In the genomic region with DNA sequence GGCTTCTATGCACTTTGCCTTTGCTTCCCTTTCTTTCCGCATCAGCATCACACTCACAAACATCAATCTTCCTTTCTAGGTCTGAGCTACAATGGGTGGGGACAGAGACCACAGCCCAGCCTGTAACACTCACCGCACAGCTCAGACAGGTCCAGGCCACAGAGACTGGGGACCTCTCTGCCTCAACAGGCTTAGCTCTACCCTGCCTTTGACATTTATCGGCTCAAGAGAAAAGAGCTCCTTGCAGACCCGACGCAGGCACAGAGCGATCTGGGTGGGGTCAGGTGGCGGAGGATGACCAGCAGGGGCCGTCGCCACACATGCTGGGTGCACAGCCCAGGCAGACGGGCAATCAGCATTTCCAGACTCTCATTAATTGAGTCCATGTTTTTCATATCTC, we compare ENCODE assay signal across 16 cellular contexts.
"Had no signal": no experiment of that assay in that cellular context is flagged by ENCODE, and none has a peak within 500 bp of the region (broad histone marks: within the 10 kb centered on the region; RNA-seq: fewer than 3 reads in every experiment).

No MANE protein-coding gene starts in this region.

- H3K4me3 ChIP-seq: left ventricle myocardium inferior, ovary, right lobe of liver, skin epidermis, tibial artery had no signal

- ATAC-seq: activated CD4-positive, alpha-beta T cell treated with anti-CD3 and anti-CD28 coated beads for 36 hours; activated CD8-positive, alpha-beta T cell treated with anti-CD3 and anti-CD28 coated beads, Interleukin-2, amount 10 ng/mL, durations not matched to agents 7 days and 5 days; activated naive CD8-positive, alpha-beta T cell treated with anti-CD3 and anti-CD28 coated beads, Interleukin-2, amount 50 U/mL, for 24 hours; right lobe of liver; stimulated activated effector memory CD8-positive, alpha-beta T cell treated with anti-CD3 and anti-CD28 coated beads, Interleukin-12 subunit alpha, Interleukin-12 subunit beta, amount 100 ng/mL, for 72 hours; T-cell had no signal

- H3K36me3 ChIP-seq: left ventricle myocardium inferior, ovary, right lobe of liver, tibial artery had no signal

- DNase-seq: activated CD4-positive, alpha-beta T cell treated with anti-CD3 and anti-CD28 coated beads for 36 hours; activated CD4-positive, CD25-positive, alpha-beta regulatory T cell; activated CD8-positive, alpha-beta T cell treated with anti-CD3 and anti-CD28 coated beads, Interleukin-2, amount 10 ng/mL, durations not matched to agents 7 days and 5 days; activated naive CD8-positive, alpha-beta T cell treated with anti-CD3 and anti-CD28 coated beads, Interleukin-2, amount 50 U/mL, for 24 hours; activated T-cell treated with anti-CD3 and anti-CD28 coated beads, Interleukin-2, amount 50 U/mL, for 24 hours; amygdala; central memory CD4-positive, alpha-beta T cell; left ventricle myocardium inferior; ovary; right lobe of liver; stimulated activated CD4-positive, alpha-beta T cell treated with anti-CD3 and anti-CD28 coated beads, Interleukin-4, amount 100 ng/mL, for 24 hours; substantia nigra; T-cell had no signal

- H3K27ac ChIP-seq: left ventricle myocardium inferior, ovary, right lobe of liver, skin epidermis, tibial artery had no signal

- H3K27me3 ChIP-seq: ovary, right lobe of liver had no signal

- H3K9me3 ChIP-seq: ovary, right lobe of liver, tibial artery had no signal

- H3K4me1 ChIP-seq: left ventricle myocardium inferior, right lobe of liver, tibial artery had no signal
